In the genomic region with DNA sequence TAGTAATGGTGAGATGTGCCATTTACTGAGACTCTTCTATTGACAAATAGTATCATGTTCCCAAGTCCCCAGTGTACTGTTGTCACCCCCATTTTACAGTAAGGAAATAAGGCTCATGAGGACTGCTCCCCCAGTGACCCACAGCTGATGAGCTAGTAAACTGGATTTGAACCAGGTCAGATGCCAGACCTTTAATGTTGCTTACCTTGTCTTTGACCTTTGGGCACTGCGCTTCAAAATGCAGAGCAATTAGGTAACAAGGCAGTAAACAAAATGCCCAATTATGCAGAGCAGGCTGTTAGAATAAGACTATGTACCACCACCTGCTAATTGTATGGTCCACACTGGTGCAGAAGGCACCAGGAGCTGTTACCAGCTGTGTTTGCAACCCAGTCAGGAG, we compare ENCODE assay signal across 21 cellular contexts. TPM values are rescaled to one million over a fixed set of nuclear protein-coding genes. Genes with fewer than 3 reads are reported as not detected.
DNase-seq lines count a peak whose midpoint lies in the region; FAIRE-seq and TF ChIP-seq lines count a peak whose summit lies in the region.
"Had no signal": no experiment of that assay in that cellular context is flagged by ENCODE, and none has a peak within 500 bp of the region (broad histone marks: within the 10 kb centered on the region; RNA-seq: fewer than 3 reads in every experiment).

No MANE protein-coding gene starts in this region.

- dilution Hi-C loops in keratinocyte (cut with MboI; ENCODE audit: extremely low pct_ligation_motif_present, low sequenced_read_pairs) = no loop called here

- H3K36me3 Mint-ChIP-seq in CD14-positive monocyte = peaks cover 20 to 41% of the 10 kb centered on the region in 2 donors
- H3K36me3 Mint-ChIP-seq in endodermal cell (ENCODE audit: low read depth) = no peaks in the 10 kb centered on the region

- no peaks in the 10 kb centered on the region for H3K27me3 ChIP-seq in HL-60 (ENCODE audit: insufficient read depth, poor library complexity, severe bottlenecking)
- H3K27me3 ChIP-seq in keratinocyte (ENCODE audit: control insufficient read depth, extremely low read depth, insufficient read depth, low read length) = no peaks in the 10 kb centered on the region
- H3K27me3 ChIP-seq in neutrophil = no peaks in the 10 kb centered on the region
- H3K27me3 ChIP-seq in endodermal cell (ENCODE audit: control insufficient read depth, insufficient read depth, low read length, poor library complexity, severe bottlenecking) = no peaks in the 10 kb centered on the region
- no peaks in the 10 kb centered on the region for H3K27me3 ChIP-seq in small intestine (ENCODE audit: control insufficient read depth in 2 of 2, insufficient read depth in 2 of 2, low read length in 2 of 2)
- H3K27me3 ChIP-seq in SK-N-SH (ENCODE audit: insufficient read depth) = no peaks in the 10 kb centered on the region

- TF ChIP-seq RAD21 in SK-N-SH (IDR thresholded peaks at IDR 0.05; ENCODE audit: low read length) = no peak

- peak overlapping the region; percentile 91 to 98 (median 96) for H3K27ac Mint-ChIP-seq in CD14-positive monocyte
- no peak overlapping the region for H3K27ac Mint-ChIP-seq in endodermal cell
- H3K27ac Mint-ChIP-seq: CD4-positive, alpha-beta T cell; H9; HFFc6 had no signal

- H3K9ac ChIP-seq in keratinocyte (ENCODE audit: control insufficient read depth, extremely low read depth, insufficient read depth, low read length) = no peak overlapping the region
- no peak overlapping the region for H3K9ac ChIP-seq in endodermal cell (ENCODE audit: extremely low read depth, low read length, poor library complexity, severe bottlenecking)
- H3K9ac ChIP-seq in SK-N-SH = no peak overlapping the region
- H3K9ac ChIP-seq: KMS-11 had no signal

- 88 to 100% methylated on average over 1 of the region's 1 CpG for WGBS in endodermal cell (ENCODE audit: insufficient coverage in 1 of 2, insufficient read length in 1 of 2), 2 experiments
- 56 to 86% (median 83%) methylated on average over 1 of the region's 1 CpG for WGBS in small intestine, 3 donors
- 63% methylated on average over 1 of the region's 1 CpG for WGBS in SK-N-SH (ENCODE audit: low lambda C conversion rate)

- H3K27me3 Mint-ChIP-seq in CD14-positive monocyte (ENCODE audit: low read depth in 3 of 3) (no peaks in the 10 kb centered on the region), endodermal cell (ENCODE audit: insufficient read depth) (peaks cover 2% of the 10 kb centered on the region)
- H3K27me3 Mint-ChIP-seq: CD4-positive, alpha-beta T cell had no signal

- no peaks in the 10 kb centered on the region for H3K9me2 ChIP-seq in SK-N-SH

- POLR2A ChIA-PET in SK-N-SH (lab: Yijun Ruan, JAX) = no interaction called here

- no peaks in the 10 kb centered on the region for H4K20me1 ChIP-seq in keratinocyte (ENCODE audit: control insufficient read depth, extremely low read depth, insufficient read depth, low read length)
- no peaks in the 10 kb centered on the region for H4K20me1 ChIP-seq in SK-N-SH (ENCODE audit: insufficient read depth)

- H3K4me1 Mint-ChIP-seq in CD14-positive monocyte (peaks cover 75% of the 10 kb centered on the region), endodermal cell (no peaks in the 10 kb centered on the region)

- no peak for TF ChIP-seq EP300 in SK-N-SH (IDR thresholded peaks at IDR 0.05; ENCODE audit: borderline replicate concordance in 1 of 2, low read depth in 1 of 2, low read length in 1 of 2)

- TF ChIP-seq CTCF in CD14-positive monocyte (IDR thresholded peaks at IDR 0.05) (no peak), HL-60 (IDR thresholded peaks at IDR 0.05; ENCODE audit: insufficient read depth, low read length) (no peak), keratinocyte (optimal IDR thresholded peaks at IDR 0.05 in 1 of 3, IDR thresholded peaks at IDR 0.05 in 1 of 3, conservative IDR thresholded peaks at IDR 0.05 in 1 of 3; ENCODE audit: extremely low read depth in 1 of 3, insufficient read depth in 2 of 3, low read length in 3 of 3) (no peak), neutrophil (IDR thresholded peaks at IDR 0.05) (no peak), endodermal cell (conservative IDR thresholded peaks at IDR 0.05) (no peak), SK-N-SH (IDR thresholded peaks at IDR 0.05) (no peak)

- H3K36me3 ChIP-seq in keratinocyte (ENCODE audit: control insufficient read depth in 2 of 2, extremely low read depth in 1 of 2, insufficient read depth in 2 of 2, low read length in 2 of 2) = no peaks in the 10 kb centered on the region
- no peaks in the 10 kb centered on the region for H3K36me3 ChIP-seq in neutrophil
- H3K36me3 ChIP-seq in endodermal cell (ENCODE audit: control insufficient read depth, insufficient read depth, low read length) = no peaks in the 10 kb centered on the region
- H3K36me3 ChIP-seq in small intestine (ENCODE audit: control insufficient read depth in 2 of 2, insufficient read depth in 2 of 2, low read length in 2 of 2) = no peaks in the 10 kb centered on the region
- no peaks in the 10 kb centered on the region for H3K36me3 ChIP-seq in SK-N-SH (replicated peaks in 1 of 2; ENCODE audit: control insufficient read depth in 1 of 2, insufficient read depth in 2 of 2, low read length in 1 of 2)

- FAIRE-seq in keratinocyte (lab: Jason Lieb, UNC) (peak; percentile 58), small intestine (lab: Jason Lieb, UNC) (no peak)

- CTCF ChIA-PET in SK-N-SH (lab: Yijun Ruan, JAX) = interaction anchor here (0.7 kb wide), 1 partner anchor 341 kb away, joined by 3 read pairs; no protein-coding TSS in a partner anchor

- H3K9me3 ChIP-seq in keratinocyte (ENCODE audit: control insufficient read depth, low read depth, low read length) (no peaks in the 10 kb centered on the region), neutrophil (no peaks in the 10 kb centered on the region), endodermal cell (ENCODE audit: control insufficient read depth, low read length) (no peaks in the 10 kb centered on the region), small intestine (ENCODE audit: control insufficient read depth, low read depth) (no peaks in the 10 kb centered on the region), SK-N-SH (no peaks in the 10 kb centered on the region)

- peak overlapping the region; percentile 85 for H3K27ac ChIP-seq in HL-60 (replicated peaks)
- no peak overlapping the region for H3K27ac ChIP-seq in keratinocyte (ENCODE audit: control insufficient read depth, insufficient read depth, low read length)
- H3K27ac ChIP-seq in neutrophil = peak overlapping the region; percentile 80
- no peak overlapping the region for H3K27ac ChIP-seq in endodermal cell (ENCODE audit: low read depth, low read length)
- no peak overlapping the region for H3K27ac ChIP-seq in small intestine (ENCODE audit: low read depth in 1 of 2, low read length in 1 of 2)
- no peak overlapping the region for H3K27ac ChIP-seq in SK-N-SH (ENCODE audit: low read depth in 2 of 2, low read length in 1 of 2)
- H3K27ac ChIP-seq: KMS-11 had no signal

- H3K9me1 ChIP-seq in keratinocyte (ENCODE audit: control insufficient read depth, extremely low read depth, insufficient read depth, low read length) = no peaks in the 10 kb centered on the region

- intact Hi-C loops in CD14-positive monocyte (cut with micrococcal nuclease) = no loop called here

- no peaks in the 10 kb centered on the region for H3K79me2 ChIP-seq in keratinocyte (ENCODE audit: control insufficient read depth, insufficient read depth, low read length)
- H3K79me2 ChIP-seq in SK-N-SH (ENCODE audit: insufficient read depth) = no peaks in the 10 kb centered on the region

- DNase-seq in CD14-positive monocyte (ENCODE audit: low spot score) (no peak), HL-60 (ENCODE audit: low read depth in 1 of 2, low spot score in 1 of 2) (no peak), keratinocyte (ENCODE audit: low read depth, low spot score) (no peak), SK-N-DZ (ENCODE audit: low spot score) (no peak), endodermal cell (no peak), small intestine (no peak), SK-N-SH (no peak)
- DNase-seq: Caco-2; CD4-positive, alpha-beta T cell; DMS 273 treated with DMSO at 0.1 percent for 48 hours; DMS79 treated with DMSO at 0.1 percent for 48 hours; H9; HFFc6; NCI-H1105 treated with DMSO at 0.1 percent for 48 hours; NCI-H2029 treated with DMSO at 0.1 percent for 48 hours; NCI-H226; NCI-H510A treated with DMSO at 0.1 percent for 48 hours; NCI-H774; NK-92 treated with Interleukin-12 subunit alpha and Interleukin-12 subunit beta, amount 100 ng/mL, for 24 hours had no signal

- peak overlapping the region; percentile 61 to 76 for H3K4me3 Mint-ChIP-seq in CD14-positive monocyte
- no peak overlapping the region for H3K4me3 Mint-ChIP-seq in endodermal cell
- H3K4me3 Mint-ChIP-seq: CD4-positive, alpha-beta T cell; H9; HFFc6 had no signal

- H3K4me1 ChIP-seq in keratinocyte (ENCODE audit: control insufficient read depth, extremely low read depth, insufficient read depth, low read length) (peaks cover 38% of the 10 kb centered on the region), neutrophil (ENCODE audit: control insufficient read depth in 1 of 2, insufficient read depth in 1 of 2, low read depth in 1 of 2, low read length in 1 of 2) (peaks cover 46 to 50% of the 10 kb centered on the region in 2 experiments), endodermal cell (ENCODE audit: control insufficient read depth, insufficient read depth, low read length) (no peaks in the 10 kb centered on the region), small intestine (ENCODE audit: control insufficient read depth in 2 of 2, insufficient read depth in 1 of 2, low read depth in 1 of 2, low read length in 1 of 2) (no peaks in the 10 kb centered on the region), SK-N-SH (ENCODE audit: control insufficient read depth in 1 of 2, insufficient read depth in 2 of 2, low read depth in 1 of 2, low read length in 1 of 2) (peaks cover 8 to 13% of the 10 kb centered on the region in 2 experiments)

- no peak overlapping the region for H3K4me2 ChIP-seq in keratinocyte (ENCODE audit: control insufficient read depth, extremely low read depth, insufficient read depth, low read depth, low read length)
- no peak overlapping the region for H3K4me2 ChIP-seq in SK-N-SH
- H3K4me2 ChIP-seq: KMS-11 had no signal

- no peak overlapping the region for H2AFZ ChIP-seq in keratinocyte (ENCODE audit: control insufficient read depth, low read length)
- H2AFZ ChIP-seq in SK-N-SH (ENCODE audit: low read depth) = no peak overlapping the region

- H3K4me3 ChIP-seq in HL-60 (replicated peaks; ENCODE audit: insufficient read depth, low read length) (no peak overlapping the region), keratinocyte (ENCODE audit: control insufficient read depth in 2 of 3, extremely low read depth in 1 of 3, insufficient read depth in 2 of 3, low read depth in 1 of 3, low read length in 3 of 3) (no peak overlapping the region), neutrophil (ENCODE audit: low read depth in 1 of 2, low read length in 1 of 2) (no peak overlapping the region), endodermal cell (ENCODE audit: low read length) (no peak overlapping the region), small intestine (ENCODE audit: low read depth in 1 of 2, low read length in 2 of 2) (no peak overlapping the region), SK-N-SH (ENCODE audit: low read depth in 2 of 2, low read length in 1 of 2) (no peak overlapping the region)

- H3F3A ChIP-seq in SK-N-SH (replicated peaks; ENCODE audit: insufficient read depth) = peaks cover 23% of the 10 kb centered on the region

- H3K9me3 Mint-ChIP-seq in CD14-positive monocyte (peaks cover 0 to 9% (median 0%) of the 10 kb centered on the region in 7 donors), endodermal cell (peaks cover under 1% of the 10 kb centered on the region)

RNA-seq across cellular contexts. Expression of gene RIN3, which starts 38.5 kb away (rescaled TPM):
- polyA plus RNA-seq in CD14-positive monocyte = 10 to 100 TPM; 42.8 to 54.6 TPM
- polyA plus RNA-seq in keratinocyte = 0.79 to 4.7 TPM (median 1.2 TPM) in 3 replicates
- 0.81 TPM for polyA plus RNA-seq in keratinocyte (2011; ENCODE audit: low read depth)
- polyA plus RNA-seq in keratinocyte (2011; cell fraction: cytosol; rRNA removed) = 2.4 and 3.9 TPM in 2 replicates
- 3.8 and 5.2 TPM in 2 replicates for polyA plus RNA-seq in keratinocyte (2011; cell fraction: nucleus; rRNA removed)
- 2.0 and 8.7 TPM in 2 replicates for polyA plus RNA-seq in keratinocyte (2012; ENCODE audit: low replicate concordance)
- 2.1 to 15.3 TPM (median 4.6 TPM) in 3 replicates for polyA minus RNA-seq in keratinocyte
- polyA minus RNA-seq in keratinocyte (2011; cell fraction: cytosol; rRNA and poly(A)+ RNA removed) = 6.1 TPM
- 6.9 and 8.9 TPM in 2 replicates for polyA minus RNA-seq in keratinocyte (2011; cell fraction: nucleus; rRNA and poly(A)+ RNA removed)
- polyA plus RNA-seq in SK-N-DZ (2014; cell fraction: cytosol; rRNA removed) = not detected in 2 replicates
- polyA plus RNA-seq in SK-N-DZ (2014; cell fraction: nucleus; rRNA removed) = not detected in 2 replicates
- total RNA-seq in endodermal cell = 1 to 10 TPM; 5.2 to 6.0 TPM
- polyA plus RNA-seq in endodermal cell (2013, experiment 1 of 2) = 2.5 TPM
- 2.6 TPM for polyA plus RNA-seq in endodermal cell (2013, experiment 2 of 2)
- 10 to 100 TPM in 1 of 3 donors, 1 to 10 TPM in 2; 1.8 to 14.7 (median 9.5) TPM for polyA plus RNA-seq in small intestine
- polyA plus RNA-seq in SK-N-SH (2012; rRNA removed) = 5.8 and 12.4 TPM in 2 replicates
- polyA plus RNA-seq in SK-N-SH (2012; cell fraction: cytosol; rRNA removed) = 6.6 and 10.2 TPM in 2 replicates
- polyA plus RNA-seq in SK-N-SH (2012; cell fraction: nucleus; rRNA removed) = 14.2 and 18.0 TPM in 2 replicates

Comparison
In these comparisons a context has a peak if more than half of its experiments do, and no peak if none do; other contexts are left out.
1. H3K27ac ChIP-seq: peak in HL-60 (single experiment) and neutrophil (single experiment); none in keratinocyte (single experiment), endodermal cell (single experiment), small intestine (0 of 2) and SK-N-SH (0 of 2).